ENCODE assay signal across 9 cellular contexts in the genomic region with DNA sequence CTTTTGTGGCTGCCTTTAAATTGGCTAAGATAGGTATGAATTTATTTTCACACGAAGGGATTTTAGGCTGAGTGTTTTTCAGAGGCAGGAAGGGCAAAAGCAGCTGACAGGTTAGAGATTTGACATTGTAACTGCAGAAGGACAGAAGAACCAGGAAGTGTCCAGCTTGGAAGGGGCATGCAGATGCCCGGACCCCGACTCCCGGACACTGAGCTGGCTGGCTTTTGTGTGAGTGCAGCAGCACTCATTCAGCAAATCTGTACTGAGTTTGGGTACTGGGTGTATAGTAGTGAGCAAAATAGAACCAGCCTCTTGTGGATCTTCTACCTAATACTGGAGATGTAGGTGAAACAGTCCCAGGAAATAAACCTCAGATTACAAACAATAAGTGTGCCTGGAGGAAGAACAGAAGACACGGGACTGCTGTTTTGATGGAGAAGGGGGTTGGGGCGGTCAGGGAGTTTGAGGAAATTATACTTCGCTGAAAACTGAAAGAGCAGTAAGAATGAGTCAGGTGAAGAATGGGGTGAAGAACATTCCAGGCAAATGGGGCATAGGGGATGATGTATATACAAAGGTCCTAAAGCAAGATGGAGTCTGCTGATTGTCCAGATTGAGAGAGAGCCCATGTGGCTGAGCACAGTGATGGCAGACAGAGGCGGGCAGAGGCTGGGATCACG.
DNase-seq lines count a peak whose midpoint lies in the region; ATAC-seq and TF ChIP-seq lines count a peak whose summit lies in the region.
"Had no signal": no experiment of that assay in that cellular context is flagged by ENCODE, and none has a peak within 500 bp of the region (broad histone marks: within the 10 kb centered on the region; RNA-seq: fewer than 3 reads in every experiment).

No MANE protein-coding gene starts in this region.

- no peaks in the 10 kb centered on the region for H3K27me3 ChIP-seq in right atrium auricular region
- peaks cover 0 to 6% of the 10 kb centered on the region in 2 donors for H3K27me3 ChIP-seq in naive thymus-derived CD4-positive, alpha-beta T cell (ENCODE audit: control insufficient read depth in 2 of 2, insufficient read depth in 2 of 2, low read length in 2 of 2)
- no peaks in the 10 kb centered on the region for H3K27me3 ChIP-seq in aorta (ENCODE audit: control insufficient read depth in 1 of 2, insufficient read depth in 2 of 2, low read length in 1 of 2)

- H3K27ac ChIP-seq in right atrium auricular region (peak overlapping the region; percentile 83 to 89), caudate nucleus (ENCODE audit: low read depth, low read length) (peak overlapping the region; percentile 89), aorta (ENCODE audit: low read depth in 1 of 2, low read length in 2 of 2) (peak overlapping the region; percentile 57 to 88)
- no peak overlapping the region for H3K27ac ChIP-seq in naive thymus-derived CD4-positive, alpha-beta T cell (ENCODE audit: low read depth, low read length)

- H3K36me3 ChIP-seq in right atrium auricular region = no peaks in the 10 kb centered on the region
- H3K36me3 ChIP-seq in naive thymus-derived CD4-positive, alpha-beta T cell (ENCODE audit: control insufficient read depth in 2 of 3, insufficient read depth in 3 of 3, low read length in 3 of 3) = no peaks in the 10 kb centered on the region
- no peaks in the 10 kb centered on the region for H3K36me3 ChIP-seq in aorta (ENCODE audit: control insufficient read depth in 1 of 2, insufficient read depth in 2 of 2, low read length in 1 of 2)

- no peak for TF ChIP-seq POLR2A in GM18505 (IDR thresholded peaks at IDR 0.05; ENCODE audit: borderline replicate concordance, extremely low read depth, insufficient read depth, insufficient read length)

- peaks cover 0 to 53% (median 0%) of the 10 kb centered on the region in 5 donors for H3K27me3 Mint-ChIP-seq in naive thymus-derived CD4-positive, alpha-beta T cell

- H3K36me3 Mint-ChIP-seq in naive thymus-derived CD4-positive, alpha-beta T cell = peaks cover 0 to 16% (median 6%) of the 10 kb centered on the region in 5 donors

- TF ChIP-seq CTCF in right atrium auricular region (IDR thresholded peaks at IDR 0.05) = no peak

- H3K4me3 ChIP-seq in right atrium auricular region (peak overlapping the region; percentile 27 to 40), aorta (ENCODE audit: low read length in 2 of 2) (peak overlapping the region; percentile 43 to 49)
- H3K4me3 ChIP-seq in naive thymus-derived CD4-positive, alpha-beta T cell (ENCODE audit: low read length) = no peak overlapping the region

- H3K9me3 ChIP-seq in right atrium auricular region (no peaks in the 10 kb centered on the region), aorta (ENCODE audit: control insufficient read depth, low read length) (no peaks in the 10 kb centered on the region)
- no peaks in the 10 kb centered on the region for H3K9me3 ChIP-seq in naive thymus-derived CD4-positive, alpha-beta T cell (ENCODE audit: control insufficient read depth in 2 of 3, low read length in 3 of 3)

- peak overlapping the region in 5 of 9 donors; percentile 2 to 75 (median 32) for H3K27ac Mint-ChIP-seq in naive thymus-derived CD4-positive, alpha-beta T cell

- CTCF ChIA-PET in naive thymus-derived CD4-positive, alpha-beta T cell (lab: Charles Lee) = interaction anchor here (0.7 to 1.3 kb wide), 3 partner anchors 28 to 79 kb away, joined by 3 to 5 read pairs (median 3); a partner anchor contains a TSS

- 19 to 32% methylated on average over 9 of the region's 9 CpGs for WGBS in aorta, 2 donors

- H3K4me1 ChIP-seq in right atrium auricular region (peaks cover 0 to 64% of the 10 kb centered on the region in 2 donors), aorta (ENCODE audit: control insufficient read depth in 1 of 2, insufficient read depth in 2 of 2, low read length in 2 of 2) (no peaks in the 10 kb centered on the region)
- peaks cover 0 to 28% of the 10 kb centered on the region in 2 donors for H3K4me1 ChIP-seq in naive thymus-derived CD4-positive, alpha-beta T cell (ENCODE audit: control insufficient read depth in 2 of 2, insufficient read depth in 2 of 2, low read length in 2 of 2)

- no peaks in the 10 kb centered on the region for H3K9me3 Mint-ChIP-seq in naive thymus-derived CD4-positive, alpha-beta T cell

- intact Hi-C loops in Right ventricle myocardium superior (cut with DNase I) (loop anchor here (10.0 kb wide), 1 partner anchor 64 kb away; a partner anchor contains a TSS), aorta (cut with DNase I) (no loop called here)
- intact Hi-C loops in naive thymus-derived CD4-positive, alpha-beta T cell (cut with micrococcal nuclease) = loop anchor here in 1 of 2 donors (5.0 to 10.0 kb wide), 2 partner anchors 66 to 116 kb away; a partner anchor contains a TSS

- no peak for DNase-seq in right atrium auricular region (ENCODE audit: low spot score)
- DNase-seq in Right ventricle myocardium superior = no peak
- DNase-seq in caudate nucleus (lab: John Stamatoyannopoulos, UW) = peak in 1 of 61 donors; percentile 25
- peak in 1 of 9 donors; percentile 6 for DNase-seq in naive thymus-derived CD4-positive, alpha-beta T cell
- no peak for DNase-seq in aorta
- no peak for DNase-seq in stimulated activated CD4-positive, alpha-beta T cell treated with anti-CD3 and anti-CD28 coated beads, Interleukin-15, amount 100 ng/mL, for 24 hours
- no peak for DNase-seq in cortex of kidney (lab: John Stamatoyannopoulos, UW)
- DNase-seq: activated CD4-positive, alpha-beta T cell treated with anti-CD3 and anti-CD28 coated beads, Interleukin-2, amount 50 U/mL, for 4 hours had no signal

- H3K4me1 Mint-ChIP-seq in naive thymus-derived CD4-positive, alpha-beta T cell = peaks cover 29 to 58% (median 50%) of the 10 kb centered on the region in 7 donors

- peak overlapping the region; percentile 51 to 80 (median 68) for H3K4me3 Mint-ChIP-seq in naive thymus-derived CD4-positive, alpha-beta T cell

- POLR2A ChIA-PET in naive thymus-derived CD4-positive, alpha-beta T cell (lab: Charles Lee) = interaction anchor here (1.0 kb wide), 1 partner anchor 50 kb away, joined by 5 read pairs; no protein-coding TSS in a partner anchor

- ATAC-seq in Right ventricle myocardium superior (ENCODE audit: poor library complexity) (no peak), aorta (ENCODE audit: low FRiP score) (no peak), GM18505 (IDR thresholded peaks at IDR 0.05; ENCODE audit: unreplicated experiment) (no peak)
- no peak for ATAC-seq in naive thymus-derived CD4-positive, alpha-beta T cell
